ENCODE assay signal across 12 cellular contexts in the genomic region with DNA sequence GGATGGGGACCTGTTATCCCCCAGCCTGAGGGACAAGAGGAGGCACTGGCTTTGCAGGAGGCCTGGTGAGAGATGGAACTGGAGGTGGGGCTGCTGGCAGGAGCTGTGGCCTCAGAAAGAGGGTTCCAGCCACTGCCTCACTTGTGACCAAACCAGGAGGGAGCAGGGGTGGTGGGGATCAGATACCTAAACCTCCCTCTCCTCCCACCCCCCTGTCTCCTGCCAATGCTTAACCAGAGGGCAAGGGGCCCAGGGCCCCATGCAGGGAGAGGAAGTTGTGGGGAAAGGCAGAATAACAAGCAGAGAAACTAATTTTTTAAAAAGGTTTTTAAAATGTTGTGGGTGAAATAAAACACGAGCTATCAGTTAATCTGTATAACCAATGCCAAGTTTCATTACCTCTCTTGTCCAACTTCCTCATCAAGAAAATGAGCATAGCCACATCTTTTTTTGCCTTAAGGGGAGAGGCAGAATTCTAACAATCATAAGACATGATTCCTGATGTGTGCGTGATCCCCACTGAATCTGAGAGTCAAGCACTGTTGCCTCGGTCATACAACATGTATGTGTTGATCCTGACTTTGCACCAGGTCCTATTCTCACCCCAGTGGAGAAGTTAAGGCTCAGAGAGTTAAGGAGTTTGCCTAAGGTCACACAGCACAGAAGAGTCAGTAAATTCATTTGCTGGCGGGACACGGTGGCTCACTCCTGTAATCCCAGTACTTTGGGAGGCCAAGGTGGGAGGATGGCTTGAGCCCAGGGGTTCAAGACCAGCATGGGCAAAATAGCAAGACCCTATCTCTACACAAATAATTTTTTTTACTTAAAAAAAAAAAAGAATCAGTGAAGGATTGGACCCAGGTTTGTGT. TPM values are rescaled to one million over a fixed set of nuclear protein-coding genes. Genes with fewer than 3 reads are reported as not detected.
DNase-seq lines count a peak whose midpoint lies in the region; ATAC-seq and TF ChIP-seq lines count a peak whose summit lies in the region.
"Had no signal": no experiment of that assay in that cellular context is flagged by ENCODE, and none has a peak within 500 bp of the region (broad histone marks: within the 10 kb centered on the region; RNA-seq: fewer than 3 reads in every experiment).

No MANE protein-coding gene starts in this region.

- H3K27me3 Mint-ChIP-seq in CD14-positive monocyte (ENCODE audit: low read depth in 3 of 3) (no peaks in the 10 kb centered on the region), WTC11 (ENCODE audit: low read depth) (no peaks in the 10 kb centered on the region; the same call in 1 of the 2 replicates), immature natural killer cell (ENCODE audit: low read depth in 3 of 3) (peaks cover 0 to 2% (median 0%) of the 10 kb centered on the region in 3 donors)

- peak overlapping the region in 1 of 2 donors; percentile 63 for H3K4me3 Mint-ChIP-seq in CD14-positive monocyte
- H3K4me3 Mint-ChIP-seq in WTC11 = no peak overlapping the region
- peak overlapping the region in 2 of 5 donors; percentile 10 to 17 for H3K4me3 Mint-ChIP-seq in immature natural killer cell

- POLR2A ChIA-PET in WTC11 (lab: Charles Lee) = no interaction called here

- intact Hi-C loops in CD14-positive monocyte (cut with micrococcal nuclease) = no loop called here
- intact Hi-C loops in posterior cingulate gyrus (cut with DNase I) = no loop called here

- no peak for TF ChIP-seq CTCF in CD14-positive monocyte (IDR thresholded peaks at IDR 0.05)
- no peak for TF ChIP-seq CTCF in WTC11 (IDR thresholded peaks at IDR 0.05)
- no peak for TF ChIP-seq CTCF in foreskin fibroblast (IDR thresholded peaks at IDR 0.05; ENCODE audit: low read depth, low read length)

- no peak overlapping the region for H3K4me3 ChIP-seq in foreskin fibroblast (ENCODE audit: low read depth in 1 of 2, low read length in 2 of 2)

- ATAC-seq in WTC11 = no peak
- ATAC-seq in HG03521 (IDR thresholded peaks at IDR 0.05; ENCODE audit: unreplicated experiment) = no peak
- ATAC-seq: Right ventricle myocardium inferior had no signal

- peaks cover 62% of the 10 kb centered on the region for H3K4me1 Mint-ChIP-seq in CD14-positive monocyte
- no peaks in the 10 kb centered on the region for H3K4me1 Mint-ChIP-seq in WTC11
- peaks cover 35 to 47% of the 10 kb centered on the region in 2 donors for H3K4me1 Mint-ChIP-seq in immature natural killer cell

- peaks cover 13 to 31% (median 21%) of the 10 kb centered on the region in 7 donors for H3K9me3 Mint-ChIP-seq in CD14-positive monocyte
- peaks cover 31% of the 10 kb centered on the region for H3K9me3 Mint-ChIP-seq in WTC11
- no peaks in the 10 kb centered on the region for H3K9me3 Mint-ChIP-seq in immature natural killer cell

- H3K27ac Mint-ChIP-seq in CD14-positive monocyte (peak overlapping the region; percentile 81 to 93 (median 90)), WTC11 (0 out of 2 replicates have a peak overlapping the region, but pooled peaks have one; percentile 24), immature natural killer cell (peak overlapping the region; percentile 60 to 93 (median 84))

- in situ Hi-C loops in KBM-7 (cut with MboI; ENCODE audit: low pct_unique_long_range_greater_than_20kb, low sequenced_read_pairs) = no loop called here

- CTCF ChIA-PET in WTC11 (lab: Charles Lee) = no interaction called here

- DNase-seq in CD14-positive monocyte (ENCODE audit: low spot score) = no peak
- peak; percentile 89 for DNase-seq in KBM-7
- DNase-seq in WTC11 (ENCODE audit: low spot score) = no peak
- DNase-seq in immature natural killer cell = no peak
- DNase-seq in foreskin fibroblast = no peak
- no peak for DNase-seq in posterior cingulate gyrus
- no peak for DNase-seq in DMS 273 treated with DMSO at 0.1 percent for 48 hours (lab: John Stamatoyannopoulos, UW)
- DNase-seq: Caco-2 had no signal

- H3K36me3 Mint-ChIP-seq in CD14-positive monocyte = peaks cover 71 to 84% of the 10 kb centered on the region in 2 donors
- peaks cover 54% of the 10 kb centered on the region for H3K36me3 Mint-ChIP-seq in WTC11
- peaks cover 35 to 54% (median 41%) of the 10 kb centered on the region in 3 donors for H3K36me3 Mint-ChIP-seq in immature natural killer cell

TF ChIP-seq in WTC11, 78 proteins besides CTCF, POLR2A, EP300 and RAD21:
- TF ChIP-seq, protein P1, sequence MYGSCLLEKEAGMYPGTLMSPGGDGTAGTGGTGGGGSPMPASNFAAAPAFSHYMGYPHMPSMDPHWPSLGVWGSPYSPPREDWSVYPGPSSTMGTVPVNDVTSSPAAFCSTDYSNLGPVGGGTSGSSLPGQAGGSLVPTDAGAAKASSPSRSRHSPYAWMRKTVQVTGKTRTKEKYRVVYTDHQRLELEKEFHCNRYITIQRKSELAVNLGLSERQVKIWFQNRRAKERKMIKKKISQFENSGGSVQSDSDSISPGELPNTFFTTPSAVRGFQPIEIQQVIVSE (CRISPR knock-in tag; IDR thresholded peaks at IDR 0.05; ENCODE audit: borderline replicate concordance) = no peak
- TF ChIP-seq ZNF232 (CRISPR knock-in tag; IDR thresholded peaks at IDR 0.05) = no peak

RNA-seq across cellular contexts. Expression of a gene that starts 12.9 kb away (rescaled TPM):
- 100 to 1,000 TPM; 204 to 312 TPM for polyA plus RNA-seq in CD14-positive monocyte
- 114 to 135 TPM (median 128 TPM) in 3 replicates for total RNA-seq in WTC11 (2021)
- 100 to 1,000 TPM; 262 to 427 (median 346) TPM for polyA plus RNA-seq in immature natural killer cell

RNA-seq across cellular contexts. Expression of a gene that starts 24.4 kb away (rescaled TPM):
- polyA plus RNA-seq in CD14-positive monocyte (not detected), immature natural killer cell (1 to 10 TPM; 2.1 to 4.1 (median 2.5) TPM)
- 16.7 to 16.9 TPM (median 16.9 TPM) in 3 replicates for total RNA-seq in WTC11 (2021)
- total RNA-seq: Caco-2, glomerular endothelial cell, Right ventricle myocardium inferior had no signal

RNA-seq across cellular contexts. Expression of a gene that starts 28.9 kb away (rescaled TPM):
- polyA plus RNA-seq in CD14-positive monocyte (under 1 TPM in 1 of 2 donors, not detected in 1; 0.74 TPM), immature natural killer cell (under 1 TPM in 2 of 3 donors, not detected in 1; 0.53 to 0.83 TPM)
- total RNA-seq in WTC11 (2021) = 11.3 to 13.4 TPM (median 13.3 TPM) in 3 replicates
- total RNA-seq: Caco-2, glomerular endothelial cell had no signal

RNA-seq across cellular contexts. Expression of a gene that starts 32.6 kb away (rescaled TPM):
- not detected for polyA plus RNA-seq in CD14-positive monocyte
- total RNA-seq in WTC11 (2021) = 14.2 to 15.7 TPM (median 15.1 TPM) in 3 replicates
- polyA plus RNA-seq in immature natural killer cell = not detected
- total RNA-seq: glomerular endothelial cell had no signal

RNA-seq across cellular contexts. Expression of a gene that starts 51.9 kb away (rescaled TPM):
- polyA plus RNA-seq in CD14-positive monocyte (not detected), immature natural killer cell (not detected)
- 1.0 to 1.8 TPM (median 1.2 TPM) in 3 replicates for total RNA-seq in WTC11 (2021)
- total RNA-seq: glomerular endothelial cell, liver had no signal

Comparison
In these comparisons a context has a peak if more than half of its experiments do, and no peak if none do; other contexts are left out.
1. H3K27ac Mint-ChIP-seq: peak in every context shown above with its lines; median percentile 90 in CD14-positive monocyte; 84 in immature natural killer cell; 24 in WTC11.